In genomic region chr16:54897930-54898329, GRCh38 we compare ENCODE assay signal across 26 cellular contexts. TPM values are rescaled to one million over a fixed set of nuclear protein-coding genes. Genes with fewer than 3 reads are reported as not detected.
"Had no signal": no experiment of that assay in that cellular context is flagged by ENCODE, and none has a peak within 500 bp of the region (broad histone marks: within the 10 kb centered on the region; RNA-seq: fewer than 3 reads in every experiment).

No MANE protein-coding gene starts in this region.

- H3K27ac ChIP-seq: HL-60, KMS-11, PC-9, Peyer's patch had no signal

- H2AFZ ChIP-seq: PC-9 had no signal

- DNase-seq: Kasumi-1; MM.1S; NCI-H1092; NCI-H1105 treated with DMSO at 0.1 percent for 48 hours; NCI-H1417 treated with DMSO at 0.1 percent for 48 hours; NCI-H146; NCI-H1694 treated with DMSO at 0.1 percent for 48 hours; NCI-H1930; NCI-H2081; NCI-H2107; NCI-H2227 treated with DMSO at 0.1 percent for 48 hours; NCI-H524; NCI-H526 treated with DMSO at 0.1 percent for 48 hours; NCI-H748 treated with DMSO at 0.1 percent for 48 hours; NK-92 treated with Interleukin-12 subunit alpha and Interleukin-12 subunit beta, amount 100 ng/mL, for 24 hours; OCI-M1; PC-9; Peyer's patch; SHP77; SK-N-SH; SW 1271; T-cell had no signal

- ATAC-seq: K562, T-cell had no signal

- H3K27ac Mint-ChIP-seq: IgD-negative memory B cell, T-cell had no signal

- H3K4me2 ChIP-seq: KMS-11, PC-9, SK-N-SH had no signal

- H3K4me1 ChIP-seq: Peyer's patch had no signal

- H3K36me3 ChIP-seq: Peyer's patch had no signal

- H3K9me3 ChIP-seq: Peyer's patch, SK-N-SH had no signal

- H3K27me3 ChIP-seq: Peyer's patch had no signal

- H3K27me3 Mint-ChIP-seq: T-cell had no signal

- H3K4me3 Mint-ChIP-seq: IgD-negative memory B cell, T-cell had no signal

- H3K4me1 Mint-ChIP-seq: T-cell had no signal

- H3K9me2 ChIP-seq: SK-N-SH had no signal

- H3K4me3 ChIP-seq: K562, PC-9, Peyer's patch had no signal

- H3K9ac ChIP-seq: KMS-11, SK-N-SH had no signal

- H3K36me3 Mint-ChIP-seq: IgD-negative memory B cell, T-cell had no signal

RNA-seq across cellular contexts. Expression of gene IRX5, which starts 32.7 kb away (rescaled TPM):
- total RNA-seq: PC-9, Peyer's patch, T-cell had no signal
